Comparison of ENCODE assay signal across 22 cellular contexts in genomic region chr15:23049984-23050628, GRCh38. TPM values are rescaled to one million over a fixed set of nuclear protein-coding genes. Genes with fewer than 3 reads are reported as not detected.
DNase-seq lines count a peak whose midpoint lies in the region; ATAC-seq and TF ChIP-seq lines count a peak whose summit lies in the region.
"Had no signal": no experiment of that assay in that cellular context is flagged by ENCODE, and none has a peak within 500 bp of the region (broad histone marks: within the 10 kb centered on the region; RNA-seq: fewer than 3 reads in every experiment).

No MANE protein-coding gene starts in this region.

- H3K27me3 ChIP-seq in upper lobe of right lung: no peaks in the 10 kb centered on the region
- peaks cover 2% of the 10 kb centered on the region for H3K27me3 ChIP-seq in A673 (replicated peaks; ENCODE audit: insufficient read depth, low read depth, low read length, poor library complexity)
- H3K27me3 ChIP-seq: BE2C, BLaER1 had no signal

- H3K4me1 Mint-ChIP-seq in chondrocyte (ENCODE audit: low read depth) (no peaks in the 10 kb centered on the region), osteocyte (ENCODE audit: unreplicated experiment) (no peaks in the 10 kb centered on the region)
- H3K4me1 Mint-ChIP-seq: CD14-positive monocyte; CD4-positive, CD25-positive, alpha-beta regulatory T cell; CD8-positive, alpha-beta memory T cell had no signal

- H3K4me3 ChIP-seq in upper lobe of right lung: no peak overlapping the region
- H3K4me3 ChIP-seq in A673 (ENCODE audit: low read depth, low read length, poor library complexity, severe bottlenecking): no peak overlapping the region
- H3K4me3 ChIP-seq: A549, BLaER1 had no signal

- BruUV-seq in A673 (replicated peaks; lab: Mats Ljungman, UMichigan): no TSS peak

- H3K27ac ChIP-seq in upper lobe of right lung (no peak overlapping the region), A673 (ENCODE audit: low read depth, low read length, poor library complexity, severe bottlenecking) (no peak overlapping the region)
- H3K27ac ChIP-seq: 22Rv1, A549, BLaER1 had no signal

- H3K4me1 ChIP-seq in upper lobe of right lung (no peaks in the 10 kb centered on the region), A673 (ENCODE audit: insufficient read depth, low read length, poor library complexity, severe bottlenecking) (no peaks in the 10 kb centered on the region)
- H3K4me1 ChIP-seq: A549, BE2C, BLaER1, Caco-2 had no signal

- no peak for TF ChIP-seq CTCF in chondrocyte (IDR thresholded peaks at IDR 0.05)
- TF ChIP-seq CTCF in osteocyte (IDR thresholded peaks at IDR 0.05): no peak
- TF ChIP-seq CTCF in upper lobe of right lung (IDR thresholded peaks at IDR 0.05): no peak
- no peak for TF ChIP-seq CTCF in A673 (conservative IDR thresholded peaks at IDR 0.05; ENCODE audit: low read depth, low read length)

- DNase-seq in activated CD8-positive, alpha-beta memory T cell treated with anti-CD3 and anti-CD28 coated beads for 24 hours: peak; percentile 42
- no peak for DNase-seq in activated CD8-positive, alpha-beta memory T cell treated with anti-CD3 and anti-CD28 coated beads, Interleukin-2, amount 50 U/mL, for 4 hours
- DNase-seq in chondrocyte (ENCODE audit: low spot score): peak; percentile 52
- peak; percentile 86 for DNase-seq in mesenteric fat pad (ENCODE audit: low spot score)
- peak; percentile 65 for DNase-seq in osteocyte (ENCODE audit: extremely low spot score, unreplicated experiment)
- DNase-seq in upper lobe of right lung: no peak
- no peak for DNase-seq in A673 (ENCODE audit: low spot score)
- no peak for DNase-seq in central memory CD4-positive, alpha-beta T cell
- DNase-seq: ACHN; BE2C; C1 segment of cervical spinal cord; Caco-2; Calu3; CD4-positive, CD25-positive, alpha-beta regulatory T cell; CD8-positive, alpha-beta memory T cell; DMS79 treated with DMSO at 0.1 percent for 48 hours; GF-D8 had no signal

- POLR2A ChIA-PET in A673 (lab: Charles Lee; ENCODE audit: low non-redundant PET): no interaction called here

- H3K9me3 ChIP-seq in upper lobe of right lung (no peaks in the 10 kb centered on the region), A673 (ENCODE audit: low read depth, low read length, poor library complexity, severe bottlenecking) (no peaks in the 10 kb centered on the region)
- H3K9me3 ChIP-seq: A549, BE2C, BLaER1, Caco-2 had no signal

- H3K27me3 Mint-ChIP-seq in chondrocyte (ENCODE audit: low read depth) (peaks cover 7% of the 10 kb centered on the region), osteocyte (ENCODE audit: unreplicated experiment) (peaks cover 11% of the 10 kb centered on the region)

- H3K27ac Mint-ChIP-seq in chondrocyte (ENCODE audit: unreplicated experiment): no peak overlapping the region
- no peak overlapping the region for H3K27ac Mint-ChIP-seq in osteocyte (ENCODE audit: unreplicated experiment)
- H3K27ac Mint-ChIP-seq: CD4-positive, CD25-positive, alpha-beta regulatory T cell; CD8-positive, alpha-beta memory T cell had no signal

- no peak overlapping the region for H3K4me3 Mint-ChIP-seq in chondrocyte (ENCODE audit: unreplicated experiment)
- H3K4me3 Mint-ChIP-seq in osteocyte (ENCODE audit: unreplicated experiment): no peak overlapping the region
- H3K4me3 Mint-ChIP-seq: CD14-positive monocyte; CD4-positive, alpha-beta memory T cell; CD4-positive, CD25-positive, alpha-beta regulatory T cell; CD8-positive, alpha-beta memory T cell had no signal

- H3K36me3 ChIP-seq in upper lobe of right lung (no peaks in the 10 kb centered on the region), A673 (ENCODE audit: insufficient read depth, low read length, poor library complexity, severe bottlenecking) (no peaks in the 10 kb centered on the region)
- H3K36me3 ChIP-seq: BE2C, BLaER1 had no signal

- H3K36me3 Mint-ChIP-seq in chondrocyte (ENCODE audit: low read depth): no peaks in the 10 kb centered on the region
- no peaks in the 10 kb centered on the region for H3K36me3 Mint-ChIP-seq in osteocyte (ENCODE audit: unreplicated experiment)
- H3K36me3 Mint-ChIP-seq: CD14-positive monocyte; CD4-positive, alpha-beta memory T cell; CD4-positive, CD25-positive, alpha-beta regulatory T cell had no signal

- ATAC-seq in upper lobe of right lung: no peak

- H3K9me3 Mint-ChIP-seq in chondrocyte (ENCODE audit: low read depth) (peaks cover 3% of the 10 kb centered on the region), osteocyte (ENCODE audit: unreplicated experiment) (no peaks in the 10 kb centered on the region)
- H3K9me3 Mint-ChIP-seq: CD4-positive, CD25-positive, alpha-beta regulatory T cell had no signal

- intact Hi-C loops in upper lobe of right lung (cut with DNase I) (no loop called here), A673 (cut with micrococcal nuclease; ENCODE audit: unreplicated experiment) (no loop called here)

- CTCF ChIA-PET in A673 (lab: Charles Lee): no interaction called here

RNA-seq across cellular contexts. Expression of gene TUBGCP5, which starts 10.7 kb away (rescaled TPM):
- 14.4 to 22.8 TPM (median 14.6 TPM) in 3 replicates for total RNA-seq in chondrocyte
- 16.3 TPM for total RNA-seq in mesenteric fat pad
- total RNA-seq in osteocyte: 19.1 and 21.4 TPM in 2 replicates
- total RNA-seq in upper lobe of right lung: 19.2 TPM
- total RNA-seq in A673 (2021): 31.8 and 31.9 TPM in 2 replicates

Comparison
In these comparisons a context has a peak if more than half of its experiments do, and no peak if none do; other contexts are left out.
1. DNase-seq: peak in activated CD8-positive, alpha-beta memory T cell treated with anti-CD3 and anti-CD28 coated beads for 24 hours (single experiment), chondrocyte (single experiment), mesenteric fat pad (single experiment) and osteocyte (single experiment); none in activated CD8-positive, alpha-beta memory T cell treated with anti-CD3 and anti-CD28 coated beads, Interleukin-2, amount 50 U/mL, for 4 hours (single experiment), upper lobe of right lung (single experiment), A673 (single experiment) and central memory CD4-positive, alpha-beta T cell (single experiment).